12 cellular contexts compared by ENCODE assay signal in the genomic region with DNA sequence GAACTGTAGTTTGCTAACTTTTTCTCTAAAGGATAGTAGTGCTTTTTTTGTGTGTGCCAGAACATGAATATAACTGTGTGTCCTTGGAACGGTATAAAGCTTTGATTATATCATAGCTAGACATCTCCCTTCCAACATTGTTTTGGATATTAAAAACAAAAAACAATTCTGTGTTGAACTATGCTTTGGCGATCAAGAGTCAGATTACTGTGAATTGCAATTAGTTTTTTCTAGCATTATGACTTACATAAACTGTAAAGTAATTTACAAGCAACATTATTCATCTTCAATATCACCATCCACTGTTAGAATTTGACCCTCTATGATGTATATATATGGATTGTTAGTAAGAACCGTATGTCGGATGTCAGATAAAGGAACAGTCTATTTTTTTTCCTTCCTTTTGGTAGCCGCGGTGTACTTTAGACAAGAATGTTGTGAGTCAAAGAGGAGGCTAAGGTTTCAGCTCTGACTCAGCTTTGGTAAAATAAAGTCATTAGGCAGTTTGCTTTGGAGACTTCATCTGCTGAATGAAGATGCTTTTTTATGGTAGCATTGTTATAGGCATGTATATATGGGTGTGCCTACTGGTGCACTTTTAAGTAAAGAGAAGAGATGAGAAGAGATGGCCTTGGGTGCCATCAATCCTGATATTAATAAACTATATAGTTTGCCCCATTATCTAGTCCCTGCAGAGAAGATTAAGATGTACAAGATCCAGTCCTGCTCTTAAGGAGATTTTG.
DNase-seq lines count a peak whose midpoint lies in the region; ATAC-seq, FAIRE-seq and TF ChIP-seq lines count a peak whose summit lies in the region.
"Had no signal": no experiment of that assay in that cellular context is flagged by ENCODE, and none has a peak within 500 bp of the region (broad histone marks: within the 10 kb centered on the region; RNA-seq: fewer than 3 reads in every experiment).

No MANE protein-coding gene starts in this region.

- TF ChIP-seq CTCF in A549 (IDR thresholded peaks at IDR 0.05) = no peak
- no peak for TF ChIP-seq CTCF in K562 (IDR thresholded peaks at IDR 0.05 in 2 of 3, conservative IDR thresholded peaks at IDR 0.05 in 1 of 3; ENCODE audit: insufficient read depth in 2 of 3, low read depth in 1 of 3, low read length in 3 of 3)
- no peak for TF ChIP-seq CTCF in nephron progenitor cell (IDR thresholded peaks at IDR 0.05)

- no TSS peak for BruUV-seq in K562 (replicated peaks; lab: Mats Ljungman, UMichigan)

- H3K9ac ChIP-seq in K562 (ENCODE audit: insufficient read depth in 1 of 2, low read depth in 2 of 2, low read length in 2 of 2) = peak overlapping the region in 1 of 2 experiments; percentile 24; a peak in 1 of 4 replicates

- H3K27me3 Mint-ChIP-seq in nephron progenitor cell (ENCODE audit: low read depth, poor library complexity) = no peaks in the 10 kb centered on the region

- WGBS in A549 (ENCODE audit: missing lambda C conversion rate) = 5% methylated on average over 6 of the region's 6 CpGs
- under 1% methylated on average over 6 of the region's 6 CpGs for WGBS in K562 (ENCODE audit: insufficient coverage, low coverage, missing lambda C conversion rate)

- H3K4me3 ChIP-seq in A549 (no peak overlapping the region; the same call in 2 of the 3 replicates), K562 (no peak overlapping the region), H7 (ENCODE audit: insufficient read depth, low read depth, low read length) (no peak overlapping the region)
- H3K4me3 ChIP-seq: lower lobe of right lung had no signal

- TF ChIP-seq RAD21 in A549 (conservative IDR thresholded peaks at IDR 0.05 in 1 of 2, IDR thresholded peaks at IDR 0.05 in 1 of 2) (no peak), K562 (CRISPR knock-in tag; conservative IDR thresholded peaks at IDR 0.05 in 1 of 2, IDR thresholded peaks at IDR 0.05 in 1 of 2) (no peak)

- H3K27ac ChIP-seq in A549 = peak overlapping the region; percentile 58 to 69
- peak overlapping the region; percentile 76 for H3K27ac ChIP-seq in K562 (ENCODE audit: extremely low read depth, low read depth, low read length)
- H3K27ac ChIP-seq: C4-2B, lower lobe of right lung had no signal

- peaks cover 57% of the 10 kb centered on the region for H3K36me3 Mint-ChIP-seq in nephron progenitor cell (ENCODE audit: low read depth)

- peak overlapping the region; percentile 49 for H2AFZ ChIP-seq in K562 (ENCODE audit: low read depth, low read length)

- in situ Hi-C loops in K562 (cut with MboI) = no loop called here

- no peak overlapping the region for H3K4me3 Mint-ChIP-seq in nephron progenitor cell

- no peaks in the 10 kb centered on the region for H3K36me3 ChIP-seq in K562 (ENCODE audit: control insufficient read depth, insufficient read depth, low read length)
- no peaks in the 10 kb centered on the region for H3K36me3 ChIP-seq in H7 (replicated peaks; ENCODE audit: control insufficient read depth, insufficient read depth, low read length)
- H3K36me3 ChIP-seq: lower lobe of right lung had no signal

- no peaks in the 10 kb centered on the region for H4K20me1 ChIP-seq in K562 (replicated peaks; ENCODE audit: control insufficient read depth, insufficient read depth, low read length)

- intact Hi-C loops in K562 (cut with micrococcal nuclease) = loop anchor here (5.0 kb wide), 1 partner anchor 61 kb away; no protein-coding TSS in a partner anchor

- peaks cover 8% of the 10 kb centered on the region for H3K9me3 Mint-ChIP-seq in nephron progenitor cell

- peaks cover 5% of the 10 kb centered on the region; the same call in 1 of the 3 replicates for H3K9me3 ChIP-seq in A549
- H3K9me3 ChIP-seq in K562 (replicated peaks; ENCODE audit: control insufficient read depth, insufficient read depth, low read depth, low read length) = peaks cover 6% of the 10 kb centered on the region; the same call in 1 of the 2 replicates
- H3K9me3 ChIP-seq: lower lobe of right lung had no signal

- FAIRE-seq in A549 (lab: Jason Lieb, UNC) (peak; percentile 86), K562 (lab: Jason Lieb, UNC) (peak; percentile 88)

- CTCF ChIA-PET in A549 (lab: Yijun Ruan, JAX) = interaction anchor here (0.5 to 3.6 kb wide), 6 partner anchors 10 to 423 kb away, joined by 3 to 24 read pairs (median 4); no protein-coding TSS in a partner anchor
- CTCF ChIA-PET in K562 (lab: Yijun Ruan, JAX; ENCODE audit: low intra/inter-chr PET ratio) = no interaction called here

- H3K4me1 Mint-ChIP-seq in nephron progenitor cell = peaks cover 30% of the 10 kb centered on the region

- H3K9me1 ChIP-seq in K562 (ENCODE audit: control insufficient read depth, insufficient read depth, low read length) = no peaks in the 10 kb centered on the region

- DNase-seq in A549 (ENCODE audit: low read depth in 1 of 2, low spot score in 1 of 2) (peak; percentile 51 to 82), HT1080 (ENCODE audit: low read depth) (peak; percentile 87), K562 (ENCODE audit: extremely low read depth in 1 of 4, low spot score in 3 of 4) (peak; percentile 29 to 77 (median 46)), iris pigment epithelial cell (ENCODE audit: low read depth) (peak; percentile 94), DMS 273 treated with DMSO at 0.1 percent for 48 hours (lab: John Stamatoyannopoulos, UW) (no peak), H7 (no peak), nephron progenitor cell (no peak)
- DNase-seq in activated CD8-positive, alpha-beta memory T cell treated with anti-CD3 and anti-CD28 coated beads, Interleukin-2, amount 50 U/mL, for 4 hours = no peak
- DNase-seq: activated CD4-positive, alpha-beta T cell treated with anti-CD3 and anti-CD28 coated beads, Interleukin-2, amount 50 U/mL, for 4 hours; lower lobe of right lung; stimulated activated CD4-positive, alpha-beta T cell treated with anti-CD3 and anti-CD28 coated beads, Interleukin-4, amount 100 ng/mL, for 4 hours had no signal

- TF ChIP-seq POLR2A in A549 (IDR thresholded peaks at IDR 0.05; ENCODE audit: low read length) (no peak), K562 (conservative IDR thresholded peaks at IDR 0.05) (no peak)

- POLR2A ChIA-PET in A549 (lab: Yijun Ruan, JAX) = interaction anchor here (0.5 to 0.7 kb wide), 2 partner anchors 79 to 258 kb away, joined by 3 read pairs; no protein-coding TSS in a partner anchor
- POLR2A ChIA-PET in K562 (lab: Yijun Ruan, JAX) = interaction anchor here (0.5 to 0.9 kb wide), 3 partner anchors 9 to 160 kb away, joined by 3 to 4 read pairs (median 3); no protein-coding TSS in a partner anchor

- H3K4me1 ChIP-seq in A549 (peaks cover 50% of the 10 kb centered on the region), K562 (replicated peaks in 1 of 2; ENCODE audit: control insufficient read depth in 2 of 2, insufficient read depth in 2 of 2, low read length in 2 of 2) (peaks cover 10 to 45% of the 10 kb centered on the region in 2 experiments; a peak in 4 of 5 replicates)

- no peak overlapping the region for H3K27ac Mint-ChIP-seq in nephron progenitor cell

- H3K27me3 ChIP-seq in K562 (ENCODE audit: control insufficient read depth in 2 of 2, insufficient read depth in 2 of 2, low read length in 2 of 2) (no peaks in the 10 kb centered on the region), H7 (ENCODE audit: control insufficient read depth, insufficient read depth, low read length) (no peaks in the 10 kb centered on the region)

- no peak for TF ChIP-seq EP300 in A549 (IDR thresholded peaks at IDR 0.05)
- TF ChIP-seq EP300 in K562 (IDR thresholded peaks at IDR 0.05; ENCODE audit: low read length) = peak; percentile 69; the same call in 1 of the 2 replicates

- peak; percentile 83 to 93 for ATAC-seq in A549
- peak; percentile 71 for ATAC-seq in K562
- ATAC-seq: lower lobe of right lung had no signal

- H3K4me2 ChIP-seq in A549 = peak overlapping the region; percentile 71
- no peak overlapping the region for H3K4me2 ChIP-seq in K562 (ENCODE audit: insufficient read depth, low read length)

- H3K79me2 ChIP-seq in K562 (ENCODE audit: control insufficient read depth, insufficient read depth, low read length) = no peaks in the 10 kb centered on the region; the same call in 2 of the 3 replicates

TF ChIP-seq in A549, 52 proteins besides CTCF, POLR2A, EP300 and RAD21 (continues in another document):
- TF ChIP-seq ZC3H11A (IDR thresholded peaks at IDR 0.05) = no peak
- TF ChIP-seq, protein P1, sequence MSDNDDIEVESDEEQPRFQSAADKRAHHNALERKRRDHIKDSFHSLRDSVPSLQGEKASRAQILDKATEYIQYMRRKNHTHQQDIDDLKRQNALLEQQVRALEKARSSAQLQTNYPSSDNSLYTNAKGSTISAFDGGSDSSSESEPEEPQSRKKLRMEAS (IDR thresholded peaks at IDR 0.05) = peak; percentile 49; the same call in 1 of the 2 replicates
- peak; percentile 45; the same call in 1 of the 2 replicates for TF ChIP-seq GATA3 (IDR thresholded peaks at IDR 0.05; ENCODE audit: borderline replicate concordance)
- TF ChIP-seq, protein P2, sequence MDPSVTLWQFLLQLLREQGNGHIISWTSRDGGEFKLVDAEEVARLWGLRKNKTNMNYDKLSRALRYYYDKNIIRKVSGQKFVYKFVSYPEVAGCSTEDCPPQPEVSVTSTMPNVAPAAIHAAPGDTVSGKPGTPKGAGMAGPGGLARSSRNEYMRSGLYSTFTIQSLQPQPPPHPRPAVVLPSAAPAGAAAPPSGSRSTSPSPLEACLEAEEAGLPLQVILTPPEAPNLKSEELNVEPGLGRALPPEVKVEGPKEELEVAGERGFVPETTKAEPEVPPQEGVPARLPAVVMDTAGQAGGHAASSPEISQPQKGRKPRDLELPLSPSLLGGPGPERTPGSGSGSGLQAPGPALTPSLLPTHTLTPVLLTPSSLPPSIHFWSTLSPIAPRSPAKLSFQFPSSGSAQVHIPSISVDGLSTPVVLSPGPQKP (IDR thresholded peaks at IDR 0.05; ENCODE audit: low read depth, low read length) = no peak

TF ChIP-seq in K562, 482 proteins besides CTCF, POLR2A, EP300 and RAD21 (continues in another document):
- TF ChIP-seq TEAD1 (CRISPR knock-in tag; IDR thresholded peaks at IDR 0.05) = peak in 1 of 2 experiments; percentile 52; a peak in 1 of 4 replicates
- TF ChIP-seq MYNN (IDR thresholded peaks at IDR 0.05) = no peak
- TF ChIP-seq MYNN (CRISPR knock-in tag; IDR thresholded peaks at IDR 0.05) = no peak
- TF ChIP-seq ZNF316 (IDR thresholded peaks at IDR 0.05) = peak; percentile 6; the same call in 1 of the 2 replicates
- peak; percentile 70 for TF ChIP-seq NFE2 (IDR thresholded peaks at IDR 0.05; ENCODE audit: low read depth)
- TF ChIP-seq ETS2 (tag; IDR thresholded peaks at IDR 0.05; ENCODE audit: borderline replicate concordance, poor library complexity, severe bottlenecking) = no peak
- no peak for TF ChIP-seq BRD9 (IDR thresholded peaks at IDR 0.05; ENCODE audit: low read depth, partially characterized antibody)
- no peak for TF ChIP-seq ZZZ3 (IDR thresholded peaks at IDR 0.05)
- no peak for TF ChIP-seq RBM25 (IDR thresholded peaks at IDR 0.05; ENCODE audit: low read depth, low read length, severe bottlenecking)
- TF ChIP-seq TAF9B (IDR thresholded peaks at IDR 0.05; ENCODE audit: partially characterized antibody) = no peak
- no peak for TF ChIP-seq CXXC5 (CRISPR knock-in tag; IDR thresholded peaks at IDR 0.05)
- peak; percentile 16; the same call in 1 of the 2 replicates for TF ChIP-seq RNF2 (IDR thresholded peaks at IDR 0.05)
- TF ChIP-seq GABPB2 (CRISPR knock-in tag; conservative IDR thresholded peaks at IDR 0.05) = no peak

Comparison
In these comparisons a context has a peak if more than half of its experiments do, and no peak if none do; other contexts are left out.
1. DNase-seq: peak in A549 (2 of 2), HT1080 (single experiment), K562 (4 of 4) and iris pigment epithelial cell (single experiment); none in DMS 273 treated with DMSO at 0.1 percent for 48 hours (single experiment), activated CD8-positive, alpha-beta memory T cell treated with anti-CD3 and anti-CD28 coated beads, Interleukin-2, amount 50 U/mL, for 4 hours (single experiment), H7 (single experiment) and nephron progenitor cell (single experiment).